In genomic region chr22:48307941-48308340, GRCh38 we compare ENCODE assay signal across 16 cellular contexts.
DNase-seq lines count a peak whose midpoint lies in the region; ATAC-seq lines count a peak whose summit lies in the region.
"Had no signal": no experiment of that assay in that cellular context is flagged by ENCODE, and none has a peak within 500 bp of the region (broad histone marks: within the 10 kb centered on the region; RNA-seq: fewer than 3 reads in every experiment).

No MANE protein-coding gene starts in this region.

- H3K27me3 Mint-ChIP-seq in activated T-cell treated with anti-CD3 and anti-CD28 coated beads, Interleukin-2, amount 50 U/mL, for 4 hours (ENCODE audit: low read depth): peaks cover 3% of the 10 kb centered on the region
- H3K27me3 Mint-ChIP-seq: B cell had no signal

- no peak overlapping the region for H3K9ac ChIP-seq in neuronal stem cell (ENCODE audit: low read depth, low read length, poor library complexity)
- H3K9ac ChIP-seq: BLaER1 treated with 17β-estradiol and CSF1 and Interleukin-3, amounts not matched to agents 10 nM and 100 nM had no signal

- no peak overlapping the region for H2BK15ac ChIP-seq in neuronal stem cell (ENCODE audit: low read length)

- no peak overlapping the region for H2BK5ac ChIP-seq in neuronal stem cell (ENCODE audit: low read length)

- H3K27me3 ChIP-seq in neuronal stem cell (ENCODE audit: control insufficient read depth in 3 of 3, insufficient read depth in 3 of 3, low read depth in 1 of 3, low read length in 3 of 3): no peaks in the 10 kb centered on the region
- H3K27me3 ChIP-seq: BLaER1 treated with 17β-estradiol and CSF1 and Interleukin-3, amounts not matched to agents 10 nM and 100 nM had no signal

- no CpG with 5 or more reads among the region's 7 CpGs for WGBS in neuronal stem cell (ENCODE audit: extremely low coverage in 2 of 2, insufficient read length in 2 of 2, insufficient replicate concordance in 1 of 2), 2 donors

- no peak overlapping the region for H4K91ac ChIP-seq in neuronal stem cell (ENCODE audit: low read depth, low read length, poor library complexity)

- no peaks in the 10 kb centered on the region for H3K36me3 Mint-ChIP-seq in activated T-cell treated with anti-CD3 and anti-CD28 coated beads, Interleukin-2, amount 50 U/mL, for 4 hours (ENCODE audit: insufficient read depth)
- H3K36me3 Mint-ChIP-seq: CD8-positive, alpha-beta T cell had no signal

- H3K36me3 ChIP-seq in neuronal stem cell (replicated peaks in 1 of 2; ENCODE audit: control insufficient read depth in 2 of 2, insufficient read depth in 2 of 2, low read length in 2 of 2): no peaks in the 10 kb centered on the region
- H3K36me3 ChIP-seq: BLaER1 treated with 17β-estradiol and CSF1 and Interleukin-3, amounts not matched to agents 10 nM and 100 nM had no signal

- H3K9me3 ChIP-seq in neuronal stem cell (replicated peaks in 1 of 2; ENCODE audit: control insufficient read depth in 2 of 2, insufficient read depth in 1 of 2, low read depth in 1 of 2, low read length in 2 of 2): no peaks in the 10 kb centered on the region

- no peak overlapping the region for H3K4ac ChIP-seq in neuronal stem cell (ENCODE audit: low read length)

- no peaks in the 10 kb centered on the region for H3K4me1 ChIP-seq in neuronal stem cell (ENCODE audit: control insufficient read depth in 2 of 2, insufficient read depth in 1 of 2, low read depth in 1 of 2, low read length in 2 of 2)

- no peak overlapping the region for H3K4me3 ChIP-seq in neuronal stem cell (ENCODE audit: low read length in 2 of 2)
- H3K4me3 ChIP-seq: BLaER1 treated with 17β-estradiol and CSF1 and Interleukin-3, amounts not matched to agents 10 nM and 100 nM; GM12878; GM23338 had no signal

- H2AFZ ChIP-seq in neuronal stem cell (ENCODE audit: low read length): no peak overlapping the region
- H2AFZ ChIP-seq: GM23338 had no signal

- no peaks in the 10 kb centered on the region for H3K79me1 ChIP-seq in neuronal stem cell (ENCODE audit: low read depth, low read length)

- DNase-seq in cardiac septum (ENCODE audit: low spot score) (peak; percentile 51), left cardiac atrium (no peak), cerebellar cortex (ENCODE audit: low spot score) (peak; percentile 35), islet precursor cell (peak; percentile 31), neuronal stem cell (ENCODE audit: low spot score) (no peak), HuH-7.5 (ENCODE audit: low spot score) (no peak)
- no peak for DNase-seq in activated T-cell treated with anti-CD3 and anti-CD28 coated beads, Interleukin-2, amount 50 U/mL, for 4 hours
- DNase-seq: Calu3, DMS79 treated with DMSO at 0.1 percent for 48 hours, H9 had no signal

- H3K18ac ChIP-seq in neuronal stem cell (ENCODE audit: low read length): no peak overlapping the region

- H3K4me3 Mint-ChIP-seq in activated T-cell treated with anti-CD3 and anti-CD28 coated beads, Interleukin-2, amount 50 U/mL, for 4 hours: no peak overlapping the region
- H3K4me3 Mint-ChIP-seq: B cell; CD8-positive, alpha-beta T cell; GM23338; H9 had no signal

- H3K4me1 Mint-ChIP-seq in activated T-cell treated with anti-CD3 and anti-CD28 coated beads, Interleukin-2, amount 50 U/mL, for 4 hours (ENCODE audit: low read depth): no peaks in the 10 kb centered on the region
- H3K4me1 Mint-ChIP-seq: B cell had no signal

- intact Hi-C loops in cardiac septum (cut with DNase I) (no loop called here), left cardiac atrium (cut with DNase I) (no loop called here)

- H2BK120ac ChIP-seq in neuronal stem cell (ENCODE audit: low read depth, low read length): no peak overlapping the region

- H3K14ac ChIP-seq in neuronal stem cell (ENCODE audit: low read length): peak overlapping the region; percentile 14

- H4K8ac ChIP-seq in neuronal stem cell (ENCODE audit: low read depth, low read length): no peak overlapping the region

- peaks cover 8% of the 10 kb centered on the region for H3K9me3 Mint-ChIP-seq in activated T-cell treated with anti-CD3 and anti-CD28 coated beads, Interleukin-2, amount 50 U/mL, for 4 hours

- H3K4me2 ChIP-seq in neuronal stem cell (ENCODE audit: insufficient read depth, low read length, poor library complexity, severe bottlenecking): no peak overlapping the region
- H3K4me2 ChIP-seq: GM23338 had no signal

- H2AK5ac ChIP-seq in neuronal stem cell (ENCODE audit: low read depth, low read length): no peak overlapping the region

- H3K27ac ChIP-seq in neuronal stem cell (replicated peaks; ENCODE audit: low read length): no peak overlapping the region
- H3K27ac ChIP-seq: BLaER1 treated with 17β-estradiol and CSF1 and Interleukin-3, amounts not matched to agents 10 nM and 100 nM had no signal

- no peak for ATAC-seq in left cardiac atrium
- ATAC-seq in activated T-cell treated with anti-CD3 and anti-CD28 coated beads, Interleukin-2, amount 50 U/mL, for 4 hours: no peak
- ATAC-seq: CD8-positive, alpha-beta T cell; GM12878; GM23338; HepG2 had no signal

- no peak overlapping the region for H2BK12ac ChIP-seq in neuronal stem cell (ENCODE audit: low read length)

- peak overlapping the region; percentile 40 for H3K23ac ChIP-seq in neuronal stem cell (ENCODE audit: low read depth, low read length, poor library complexity)

Comparison
In these comparisons a context has a peak if more than half of its experiments do, and no peak if none do; other contexts are left out.
1. DNase-seq: peak in cardiac septum (single experiment), cerebellar cortex (single experiment) and islet precursor cell (single experiment); none in left cardiac atrium (single experiment), neuronal stem cell (single experiment), activated T-cell treated with anti-CD3 and anti-CD28 coated beads, Interleukin-2, amount 50 U/mL, for 4 hours (single experiment) and HuH-7.5 (single experiment).